Comparison of ENCODE assay signal across 1 cellular context in the genomic region with DNA sequence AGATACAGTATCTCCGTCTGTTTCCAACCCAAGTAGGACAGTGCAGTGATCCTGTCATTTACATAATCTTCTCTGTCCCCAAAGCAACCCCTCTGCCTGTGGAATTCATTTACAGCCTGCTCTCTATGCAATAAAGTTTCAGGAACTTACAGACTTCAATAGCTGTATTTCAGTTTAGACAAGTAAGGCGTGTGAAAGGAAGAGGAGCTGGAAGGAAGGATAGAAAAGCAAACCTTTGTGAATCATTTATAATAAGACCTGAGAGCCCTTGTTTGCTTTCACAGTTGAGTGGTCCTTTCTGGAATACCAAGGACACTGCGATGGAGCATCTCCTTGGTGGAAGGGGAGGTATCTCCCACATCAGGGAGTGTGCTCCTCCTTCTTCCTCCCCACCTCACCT.
TF ChIP-seq lines count a peak whose summit lies in the region.

No MANE protein-coding gene starts in this region.

TF ChIP-seq in H1, 55 proteins besides CTCF, POLR2A, EP300 and RAD21 (continued from another document):
- TF ChIP-seq SRF (IDR thresholded peaks at IDR 0.05; ENCODE audit: low read depth, low read length) (no peak), BACH1 (IDR thresholded peaks at IDR 0.05; ENCODE audit: low read length) (no peak), GABPA (IDR thresholded peaks at IDR 0.05; ENCODE audit: borderline replicate concordance, insufficient read depth, low read length) (no peak)
- TF ChIP-seq, protein P1, sequence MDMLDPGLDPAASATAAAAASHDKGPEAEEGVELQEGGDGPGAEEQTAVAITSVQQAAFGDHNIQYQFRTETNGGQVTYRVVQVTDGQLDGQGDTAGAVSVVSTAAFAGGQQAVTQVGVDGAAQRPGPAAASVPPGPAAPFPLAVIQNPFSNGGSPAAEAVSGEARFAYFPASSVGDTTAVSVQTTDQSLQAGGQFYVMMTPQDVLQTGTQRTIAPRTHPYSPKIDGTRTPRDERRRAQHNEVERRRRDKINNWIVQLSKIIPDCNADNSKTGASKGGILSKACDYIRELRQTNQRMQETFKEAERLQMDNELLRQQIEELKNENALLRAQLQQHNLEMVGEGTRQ (IDR thresholded peaks at IDR 0.05; ENCODE audit: low read length): no peak
TF ChIP-seq in H1: peak in this region for 0.
